27 cellular contexts compared by ENCODE assay signal in genomic region chr6:42071881-42072583, GRCh38. TPM values are rescaled to one million over a fixed set of nuclear protein-coding genes. Genes with fewer than 3 reads are reported as not detected.
DNase-seq lines count a peak whose midpoint lies in the region; ATAC-seq and TF ChIP-seq lines count a peak whose summit lies in the region.
"Had no signal": no experiment of that assay in that cellular context is flagged by ENCODE, and none has a peak within 500 bp of the region (broad histone marks: within the 10 kb centered on the region; RNA-seq: fewer than 3 reads in every experiment).

No MANE protein-coding gene starts in this region.

- no peaks in the 10 kb centered on the region for H3K9me3 ChIP-seq in heart right ventricle
- no peaks in the 10 kb centered on the region for H3K9me3 ChIP-seq in CD8-positive, alpha-beta memory T cell (ENCODE audit: low read length)
- H3K9me3 ChIP-seq: ascending aorta, testis had no signal

- no peaks in the 10 kb centered on the region for H3K4me1 Mint-ChIP-seq in T-helper 1 cell treated with Interleukin-12 subunit alpha and Interleukin-12 subunit beta and Interleukin-4 antibody, amounts not matched to agents 30 μg/mL and 1 μg/mL, for 36 hours (ENCODE audit: low read depth)
- H3K4me1 Mint-ChIP-seq in CD8-positive, alpha-beta memory T cell: peaks cover 0 to 4% (median 2%) of the 10 kb centered on the region in 3 donors
- H3K4me1 Mint-ChIP-seq: natural killer cell; stimulated activated naive B cell treated with anti-CD40 and anti-IgM and Interleukin-4, amounts not matched to agents 10 μg/mL and 1 μg/mL and 100 μg/mL, for 72 hours had no signal

- H3K36me3 Mint-ChIP-seq in T-helper 1 cell treated with Interleukin-12 subunit alpha and Interleukin-12 subunit beta and Interleukin-4 antibody, amounts not matched to agents 30 μg/mL and 1 μg/mL, for 36 hours (ENCODE audit: low read depth): peaks cover 15% of the 10 kb centered on the region
- peaks cover 9 to 44% (median 15%) of the 10 kb centered on the region in 3 donors for H3K36me3 Mint-ChIP-seq in CD8-positive, alpha-beta memory T cell
- H3K36me3 Mint-ChIP-seq: activated naive CD4-positive, alpha-beta T cell treated with anti-CD3 and anti-CD28 coated beads, Interleukin-2, amount 50 U/mL, for 72 hours; natural killer cell had no signal

- TF ChIP-seq CTCF in heart right ventricle (IDR thresholded peaks at IDR 0.05): no peak

- H3K27me3 ChIP-seq in heart right ventricle: no peaks in the 10 kb centered on the region
- H3K27me3 ChIP-seq in CD8-positive, alpha-beta memory T cell (ENCODE audit: insufficient read depth, low read length, poor library complexity, severe bottlenecking): no peaks in the 10 kb centered on the region
- H3K27me3 ChIP-seq: ascending aorta, testis had no signal

- peak; percentile 11 for ATAC-seq in left ventricle myocardium superior
- ATAC-seq in heart right ventricle: no peak
- ATAC-seq: activated naive CD4-positive, alpha-beta T cell treated with anti-CD3 and anti-CD28 coated beads, Interleukin-2, amount 50 U/mL, for 72 hours; HCT116; natural killer cell; Panc1; stimulated activated naive B cell treated with anti-CD40 and anti-IgM and Interleukin-4, amounts not matched to agents 10 μg/mL and 1 μg/mL and 100 μg/mL, for 72 hours had no signal

- intact Hi-C loops in left ventricle myocardium superior (cut with micrococcal nuclease) (no loop called here), heart right ventricle (cut with DNase I) (loop anchor here in 4 of 10 donors (2.0 to 10.0 kb wide), 2 partner anchors 97 to 473 kb away; no protein-coding TSS in a partner anchor), posterior vena cava (cut with DNase I) (loop anchor here in 1 of 2 donors (10.0 kb wide), 1 partner anchor 143 kb away; the partner anchor contains the start of gene MRPS10)

- CTCF ChIA-PET in CD8-positive, alpha-beta memory T cell (lab: Charles Lee): no interaction called here

- H3K27ac Mint-ChIP-seq in T-helper 1 cell treated with Interleukin-12 subunit alpha and Interleukin-12 subunit beta and Interleukin-4 antibody, amounts not matched to agents 30 μg/mL and 1 μg/mL, for 36 hours: peak overlapping the region; percentile 26
- H3K27ac Mint-ChIP-seq in CD8-positive, alpha-beta memory T cell: peak overlapping the region in 1 of 8 donors; percentile 10
- H3K27ac Mint-ChIP-seq: CD4-positive, alpha-beta T cell; natural killer cell; stimulated activated naive B cell treated with anti-CD40 and anti-IgM and Interleukin-4, amounts not matched to agents 10 μg/mL and 1 μg/mL and 100 μg/mL, for 72 hours had no signal

- H3K9me3 Mint-ChIP-seq in T-helper 1 cell treated with Interleukin-12 subunit alpha and Interleukin-12 subunit beta and Interleukin-4 antibody, amounts not matched to agents 30 μg/mL and 1 μg/mL, for 36 hours: no peaks in the 10 kb centered on the region
- no peaks in the 10 kb centered on the region for H3K9me3 Mint-ChIP-seq in CD8-positive, alpha-beta memory T cell
- H3K9me3 Mint-ChIP-seq: activated naive CD4-positive, alpha-beta T cell treated with anti-CD3 and anti-CD28 coated beads, Interleukin-2, amount 50 U/mL, for 72 hours; CD4-positive, alpha-beta T cell; natural killer cell; stimulated activated naive B cell treated with anti-CD40 and anti-IgM and Interleukin-4, amounts not matched to agents 10 μg/mL and 1 μg/mL and 100 μg/mL, for 72 hours had no signal

- peaks cover 0 to 99% (median 34%) of the 10 kb centered on the region in 9 donors for H3K36me3 ChIP-seq in heart right ventricle
- H3K36me3 ChIP-seq in CD8-positive, alpha-beta memory T cell (ENCODE audit: insufficient read depth, low read length): peaks cover 40% of the 10 kb centered on the region

- H3K4me3 Mint-ChIP-seq in T-helper 1 cell treated with Interleukin-12 subunit alpha and Interleukin-12 subunit beta and Interleukin-4 antibody, amounts not matched to agents 30 μg/mL and 1 μg/mL, for 36 hours: no peak overlapping the region
- no peak overlapping the region for H3K4me3 Mint-ChIP-seq in CD8-positive, alpha-beta memory T cell
- H3K4me3 Mint-ChIP-seq: CD4-positive, alpha-beta T cell; natural killer cell; stimulated activated naive B cell treated with anti-CD40 and anti-IgM and Interleukin-4, amounts not matched to agents 10 μg/mL and 1 μg/mL and 100 μg/mL, for 72 hours had no signal

- DNase-seq in T-helper 1 cell (no peak), left ventricle myocardium superior (no peak), heart right ventricle (no peak), cerebellar cortex (ENCODE audit: low spot score) (peak; percentile 62), posterior vena cava (ENCODE audit: low spot score) (peak; percentile 46), midbrain (lab: John Stamatoyannopoulos, UW) (no peak)
- no peak for DNase-seq in CD8-positive, alpha-beta memory T cell
- DNase-seq: 8988T; CD4-positive, alpha-beta T cell; kidney glomerular epithelial cell; MV-4-11; natural killer cell; NCI-H1436 treated with DMSO at 0.1 percent for 48 hours; NCI-H774; nucleus accumbens; SIG-M5; stimulated activated CD4-positive, alpha-beta T cell treated with anti-CD3 and anti-CD28 coated beads, Interleukin-15, amount 100 ng/mL, for 24 hours; stimulated activated naive B cell treated with anti-CD40 and anti-IgM and Interleukin-4, amounts not matched to agents 10 μg/mL and 1 μg/mL and 100 μg/mL, for 72 hours; T1000; testis had no signal

- peaks cover 4 to 45% (median 14%) of the 10 kb centered on the region in 9 donors for H3K4me1 ChIP-seq in heart right ventricle
- H3K4me1 ChIP-seq in CD8-positive, alpha-beta memory T cell (ENCODE audit: insufficient read depth, low read length): no peaks in the 10 kb centered on the region
- H3K4me1 ChIP-seq: ascending aorta had no signal

- POLR2A ChIA-PET in CD8-positive, alpha-beta memory T cell (lab: Charles Lee): no interaction called here

- H3K27ac ChIP-seq in heart right ventricle: peak overlapping the region in 5 of 10 donors; percentile 20 to 51 (median 35)
- no peak overlapping the region for H3K27ac ChIP-seq in CD8-positive, alpha-beta memory T cell (ENCODE audit: low read depth, low read length)
- H3K27ac ChIP-seq: ascending aorta, VCaP had no signal

- 49 to 54% methylated on average over 6 of the region's 6 CpGs for WGBS in heart right ventricle, 2 donors

- no peaks in the 10 kb centered on the region for H3K27me3 Mint-ChIP-seq in T-helper 1 cell treated with Interleukin-12 subunit alpha and Interleukin-12 subunit beta and Interleukin-4 antibody, amounts not matched to agents 30 μg/mL and 1 μg/mL, for 36 hours (ENCODE audit: low read depth)
- no peaks in the 10 kb centered on the region for H3K27me3 Mint-ChIP-seq in CD8-positive, alpha-beta memory T cell
- H3K27me3 Mint-ChIP-seq: CD4-positive, alpha-beta T cell; stimulated activated naive B cell treated with anti-CD40 and anti-IgM and Interleukin-4, amounts not matched to agents 10 μg/mL and 1 μg/mL and 100 μg/mL, for 72 hours had no signal

- H3K4me3 ChIP-seq in heart right ventricle: no peak overlapping the region
- no peak overlapping the region for H3K4me3 ChIP-seq in CD8-positive, alpha-beta memory T cell (ENCODE audit: low read length)
- H3K4me3 ChIP-seq: ascending aorta, lung, testis had no signal

RNA-seq across cellular contexts. Expression of gene TAF8, which starts 21.7 kb away (rescaled TPM):
- 32.2 TPM for total RNA-seq in left ventricle myocardium superior
- total RNA-seq in heart right ventricle: 10 to 100 TPM; 21.0 to 38.1 (median 31.6) TPM
- 10 to 100 TPM; 15.2 to 20.1 TPM for polyA plus RNA-seq in heart right ventricle
- total RNA-seq in posterior vena cava: 10 to 100 TPM; 16.6 to 18.6 TPM
- 10 to 100 TPM; 41.7 to 42.6 TPM for total RNA-seq in CD8-positive, alpha-beta memory T cell
- 20.5 TPM for polyA plus RNA-seq in CD8-positive, alpha-beta memory T cell

Comparison
In these comparisons a context has a peak if more than half of its experiments do, and no peak if none do; other contexts are left out.
1. DNase-seq: peak in cerebellar cortex (single experiment) and posterior vena cava (single experiment); none in T-helper 1 cell (0 of 5), left ventricle myocardium superior (single experiment), heart right ventricle (0 of 2), CD8-positive, alpha-beta memory T cell (0 of 5) and midbrain (single experiment).